In genomic region chr2:115483631-115484030, GRCh38 we compare ENCODE assay signal across 19 cellular contexts.
DNase-seq lines count a peak whose midpoint lies in the region; FAIRE-seq and TF ChIP-seq lines count a peak whose summit lies in the region.
"Had no signal": no experiment of that assay in that cellular context is flagged by ENCODE, and none has a peak within 500 bp of the region (broad histone marks: within the 10 kb centered on the region; RNA-seq: fewer than 3 reads in every experiment).

No MANE protein-coding gene starts in this region.

- H3K4me3 ChIP-seq in MG63, result no peak overlapping the region
- peak overlapping the region; percentile 31 for H3K4me3 ChIP-seq in endodermal cell (ENCODE audit: low read length)
- H3K4me3 ChIP-seq in small intestine (ENCODE audit: low read depth in 1 of 2, low read length in 2 of 2), result no peak overlapping the region
- H3K4me3 ChIP-seq in tibial nerve, result no peak overlapping the region
- H3K4me3 ChIP-seq: GM23338 had no signal

- H3K4me1 ChIP-seq in endodermal cell (ENCODE audit: control insufficient read depth, insufficient read depth, low read length) (no peaks in the 10 kb centered on the region), small intestine (ENCODE audit: control insufficient read depth in 2 of 2, insufficient read depth in 1 of 2, low read depth in 1 of 2, low read length in 1 of 2) (no peaks in the 10 kb centered on the region), tibial nerve (no peaks in the 10 kb centered on the region)

- DNase-seq in MG63, result peak; percentile 63
- peak; percentile 73 for DNase-seq in NCI-H226
- no peak for DNase-seq in endodermal cell
- DNase-seq in mesothelial cell of epicardium (ENCODE audit: low spot score in 2 of 2, unreplicated experiment in 2 of 2), result no peak
- DNase-seq in progenitor cell of endocrine pancreas (ENCODE audit: low spot score, unreplicated experiment), result no peak
- DNase-seq in small intestine, result no peak
- DNase-seq in SHP77 treated with DMSO at 0.1 percent for 48 hours (lab: John Stamatoyannopoulos, UW), result no peak
- no peak for DNase-seq in tibial nerve (ENCODE audit: low spot score in 2 of 2)
- DNase-seq: C1 segment of cervical spinal cord; Calu3; CD4-positive, alpha-beta memory T cell; COR-L47; DMS53; DMS79 treated with DMSO at 0.1 percent for 48 hours; GF-D8; H9 had no signal

- TF ChIP-seq POLR2A in tibial nerve (IDR thresholded peaks at IDR 0.05), result no peak

- H3K27ac ChIP-seq in endodermal cell (ENCODE audit: low read depth, low read length) (no peak overlapping the region), small intestine (ENCODE audit: low read depth in 1 of 2, low read length in 1 of 2) (no peak overlapping the region), tibial nerve (no peak overlapping the region)

- H3K9me3 ChIP-seq in MG63, result peaks cover 5% of the 10 kb centered on the region
- H3K9me3 ChIP-seq in endodermal cell (ENCODE audit: control insufficient read depth, low read length), result peaks cover 17% of the 10 kb centered on the region
- H3K9me3 ChIP-seq in small intestine (ENCODE audit: control insufficient read depth, low read depth), result no peaks in the 10 kb centered on the region
- no peaks in the 10 kb centered on the region for H3K9me3 ChIP-seq in tibial nerve

- H3K27ac Mint-ChIP-seq in endodermal cell, result peak overlapping the region; percentile 3
- peak overlapping the region; percentile 59 for H3K27ac Mint-ChIP-seq in mesothelial cell of epicardium
- H3K27ac Mint-ChIP-seq in progenitor cell of endocrine pancreas, result no peak overlapping the region
- H3K27ac Mint-ChIP-seq: CD4-positive, alpha-beta memory T cell; GM23338 had no signal

- TF ChIP-seq EP300 in tibial nerve (IDR thresholded peaks at IDR 0.05), result no peak

- H3K9ac ChIP-seq in endodermal cell (ENCODE audit: extremely low read depth, low read length, poor library complexity, severe bottlenecking), result no peak overlapping the region

- H3K4me1 Mint-ChIP-seq in endodermal cell (peaks cover 9% of the 10 kb centered on the region), mesothelial cell of epicardium (peaks cover 27% of the 10 kb centered on the region), progenitor cell of endocrine pancreas (ENCODE audit: low read depth) (no peaks in the 10 kb centered on the region)
- H3K4me1 Mint-ChIP-seq: CD4-positive, alpha-beta memory T cell; GM23338; H9 had no signal

- H3K4me3 Mint-ChIP-seq in endodermal cell (no peak overlapping the region), mesothelial cell of epicardium (no peak overlapping the region), progenitor cell of endocrine pancreas (ENCODE audit: low read depth) (no peak overlapping the region)
- H3K4me3 Mint-ChIP-seq: CD4-positive, alpha-beta memory T cell; GM23338; H9 had no signal

- WGBS in endodermal cell (ENCODE audit: insufficient coverage in 1 of 2, insufficient read length in 1 of 2), 2 experiments, result 80 to 90% methylated on average over 2 to 3 of the region's 3 CpGs
- 66 to 80% (median 72%) methylated on average over 3 of the region's 3 CpGs for WGBS in small intestine, 3 donors
- WGBS in tibial nerve, 2 donors, result 46 to 60% methylated on average over 3 of the region's 3 CpGs

- H3K36me3 ChIP-seq in MG63 (no peaks in the 10 kb centered on the region), endodermal cell (ENCODE audit: control insufficient read depth, insufficient read depth, low read length) (no peaks in the 10 kb centered on the region), small intestine (ENCODE audit: control insufficient read depth in 2 of 2, insufficient read depth in 2 of 2, low read length in 2 of 2) (no peaks in the 10 kb centered on the region), tibial nerve (no peaks in the 10 kb centered on the region)

- H3K36me3 Mint-ChIP-seq in endodermal cell (ENCODE audit: low read depth), result no peaks in the 10 kb centered on the region
- peaks cover 3% of the 10 kb centered on the region for H3K36me3 Mint-ChIP-seq in mesothelial cell of epicardium
- H3K36me3 Mint-ChIP-seq in progenitor cell of endocrine pancreas (ENCODE audit: insufficient read depth), result peaks cover 4% of the 10 kb centered on the region
- H3K36me3 Mint-ChIP-seq: CD4-positive, alpha-beta memory T cell had no signal

- FAIRE-seq in small intestine (lab: Jason Lieb, UNC), result no peak
- FAIRE-seq: GM12891, GM18507 had no signal

- H3K9me3 Mint-ChIP-seq in endodermal cell, result peaks cover 4% of the 10 kb centered on the region
- no peaks in the 10 kb centered on the region for H3K9me3 Mint-ChIP-seq in mesothelial cell of epicardium
- no peaks in the 10 kb centered on the region for H3K9me3 Mint-ChIP-seq in progenitor cell of endocrine pancreas (ENCODE audit: low read depth)

- H3K27me3 Mint-ChIP-seq in endodermal cell (ENCODE audit: insufficient read depth) (no peaks in the 10 kb centered on the region), mesothelial cell of epicardium (ENCODE audit: low read depth) (no peaks in the 10 kb centered on the region), progenitor cell of endocrine pancreas (no peaks in the 10 kb centered on the region)
- H3K27me3 Mint-ChIP-seq: CD4-positive, alpha-beta memory T cell had no signal

- TF ChIP-seq CTCF in endodermal cell (conservative IDR thresholded peaks at IDR 0.05) (no peak), mesothelial cell of epicardium (IDR thresholded peaks at IDR 0.05; ENCODE audit: unreplicated experiment) (no peak), progenitor cell of endocrine pancreas (IDR thresholded peaks at IDR 0.05; ENCODE audit: unreplicated experiment) (no peak), tibial nerve (IDR thresholded peaks at IDR 0.05) (no peak)

- H3K27me3 ChIP-seq in MG63, result no peaks in the 10 kb centered on the region
- no peaks in the 10 kb centered on the region for H3K27me3 ChIP-seq in endodermal cell (ENCODE audit: control insufficient read depth, insufficient read depth, low read length, poor library complexity, severe bottlenecking)
- H3K27me3 ChIP-seq in small intestine (ENCODE audit: control insufficient read depth in 2 of 2, insufficient read depth in 2 of 2, low read length in 2 of 2), result no peaks in the 10 kb centered on the region
- no peaks in the 10 kb centered on the region for H3K27me3 ChIP-seq in tibial nerve

Comparison
In these comparisons a context has a peak if more than half of its experiments do, and no peak if none do; other contexts are left out.
1. DNase-seq: peak in MG63 (single experiment) and NCI-H226 (single experiment); none in endodermal cell (single experiment), mesothelial cell of epicardium (0 of 2), progenitor cell of endocrine pancreas (single experiment), small intestine (single experiment), SHP77 treated with DMSO at 0.1 percent for 48 hours (single experiment) and tibial nerve (0 of 2).